In genomic region chr6:131063764-131064272, GRCh38 we compare ENCODE assay signal across 8 cellular contexts. TPM values are rescaled to one million over a fixed set of nuclear protein-coding genes. Genes with fewer than 3 reads are reported as not detected.
DNase-seq lines count a peak whose midpoint lies in the region; ATAC-seq, FAIRE-seq and TF ChIP-seq lines count a peak whose summit lies in the region.

No MANE protein-coding gene starts in this region.

- H3K4me3 ChIP-seq in H1 (ENCODE audit: extremely low read depth in 1 of 4, insufficient read depth in 2 of 4, low read depth in 3 of 4, low read length in 4 of 4) (peak overlapping the region; percentile 33 to 96 (median 62); a peak in 7 of 8 replicates), pancreas (peak overlapping the region; percentile 80 to 99 (median 90))

- H3K4me3 Mint-ChIP-seq in activated T-cell treated with anti-CD3 and anti-CD28 coated beads, Interleukin-2, amount 50 U/mL, for 72 hours, result peak overlapping the region; percentile 78 to 86

- no peak overlapping the region for H2BK15ac ChIP-seq in H1 (ENCODE audit: low read length)

- H2BK120ac ChIP-seq in H1 (replicated peaks; ENCODE audit: low read depth, low read length), result no peak overlapping the region

- CTCF ChIA-PET in H1 (lab: Charles Lee; ENCODE audit: partially characterized antibody), result interaction anchor here (1.0 to 1.9 kb wide), 4 partner anchors 12 to 219 kb away, joined by 3 to 6 read pairs (median 5); no protein-coding TSS in a partner anchor

- no peak overlapping the region; a peak in 2 of 7 replicates for H3K9ac ChIP-seq in H1 (replicated peaks in 1 of 4; ENCODE audit: extremely low read depth in 1 of 4, low read depth in 3 of 4, low read length in 3 of 4)

- no peak overlapping the region for H2AK5ac ChIP-seq in H1 (ENCODE audit: low read depth, low read length)

- H3K56ac ChIP-seq in H1 (replicated peaks; ENCODE audit: insufficient read length, low read depth, low read length), result no peak overlapping the region

- no peak overlapping the region for H4K8ac ChIP-seq in H1 (ENCODE audit: extremely low read depth, insufficient read depth, low read length)

- no peak overlapping the region for H4K91ac ChIP-seq in H1 (replicated peaks; ENCODE audit: insufficient read length, low read length)

- no peak overlapping the region for H2BK5ac ChIP-seq in H1 (ENCODE audit: low read depth, low read length)

- peak overlapping the region; percentile 64 for H3K27ac ChIP-seq in KOPT-K1 (ENCODE audit: low read depth, low read length, poor library complexity, severe bottlenecking)
- no peak overlapping the region for H3K27ac ChIP-seq in H1 (ENCODE audit: low read depth, low read length)
- peak overlapping the region; percentile 63 to 92 (median 75) for H3K27ac ChIP-seq in pancreas

- H2BK12ac ChIP-seq in H1 (ENCODE audit: low read depth, low read length), result no peak overlapping the region

- H3K27me3 ChIP-seq in H1 (replicated peaks in 1 of 4; ENCODE audit: control insufficient read depth in 3 of 4, extremely low read depth in 1 of 4, insufficient read depth in 3 of 4, low read length in 3 of 4), result no peaks in the 10 kb centered on the region
- no peaks in the 10 kb centered on the region for H3K27me3 ChIP-seq in pancreas

- TF ChIP-seq RAD21 in H1 (IDR thresholded peaks at IDR 0.05 in 1 of 2, conservative IDR thresholded peaks at IDR 0.05 in 1 of 2; ENCODE audit: low read depth in 2 of 2, low read length in 2 of 2), result no peak

- H3K36me3 Mint-ChIP-seq in activated T-cell treated with anti-CD3 and anti-CD28 coated beads, Interleukin-2, amount 50 U/mL, for 72 hours (ENCODE audit: insufficient read depth in 2 of 2), result peaks cover 0 to 3% of the 10 kb centered on the region in 2 donors

- H3K18ac ChIP-seq in H1 (ENCODE audit: extremely low read depth, low read length), result no peak overlapping the region

- DNase-seq in activated T-cell treated with anti-CD3 and anti-CD28 coated beads, Interleukin-2, amount 50 U/mL, for 72 hours, result no peak
- DNase-seq in activated T-cell treated with anti-CD3 and anti-CD28 coated beads for 4 hours (no peak), H1 (ENCODE audit: low read depth in 1 of 2, low spot score in 2 of 2) (no peak), pancreas (peak in 1 of 6 donors; percentile 16), NCI-H2196 (lab: John Stamatoyannopoulos, UW; ENCODE audit: unreplicated experiment) (no peak)
- DNase-seq in activated CD4-positive, alpha-beta T cell treated with anti-CD3 and anti-CD28 coated beads for 48 hours, result no peak
- no peak for DNase-seq in stimulated activated CD4-positive, alpha-beta T cell treated with anti-CD3 and anti-CD28 coated beads, Interleukin-4, amount 100 ng/mL, for 1 hour

- TF ChIP-seq CTCF in H1 (IDR thresholded peaks at IDR 0.05; ENCODE audit: control extremely low read depth in 1 of 3, insufficient read depth in 1 of 3, low read depth in 1 of 3, low read length in 3 of 3), result no peak
- no peak for TF ChIP-seq CTCF in pancreas (IDR thresholded peaks at IDR 0.05)

- H3K4me1 ChIP-seq in H1 (replicated peaks in 1 of 4; ENCODE audit: control insufficient read depth in 3 of 4, insufficient read depth in 4 of 4, low read length in 3 of 4) (peaks cover 2 to 20% (median 7%) of the 10 kb centered on the region in 4 experiments; a peak in 5 of 7 replicates), pancreas (no peaks in the 10 kb centered on the region)

- H3K27ac Mint-ChIP-seq in activated T-cell treated with anti-CD3 and anti-CD28 coated beads, Interleukin-2, amount 50 U/mL, for 72 hours, result peak overlapping the region; percentile 16

- H3K14ac ChIP-seq in H1 (ENCODE audit: insufficient read length), result no peak overlapping the region

- no peak overlapping the region for H4K5ac ChIP-seq in H1 (ENCODE audit: insufficient read length, low read depth, low read length)

- H3K4ac ChIP-seq in H1 (replicated peaks; ENCODE audit: insufficient read length, low read depth, low read length), result no peak overlapping the region

- 56% methylated on average over 8 of the region's 8 CpGs; no CpG with 5 or more reads in 1 of the 2 experiments for WGBS in H1 (ENCODE audit: extremely low coverage in 1 of 2, insufficient coverage in 1 of 2, insufficient read length in 1 of 2, insufficient replicate concordance in 2 of 2, low coverage in 1 of 2, low lambda C conversion rate in 2 of 2, missing lambda C conversion rate in 1 of 2), 2 experiments
- WGBS in pancreas, 2 donors, result 20 to 22% methylated on average over 8 of the region's 8 CpGs

- H3K23me2 ChIP-seq in H1 (ENCODE audit: low read depth, low read length), result peaks cover 7% of the 10 kb centered on the region

- H4K20me1 ChIP-seq in H1 (replicated peaks in 1 of 2; ENCODE audit: control insufficient read depth in 1 of 2, insufficient read depth in 2 of 2, low read length in 2 of 2), result no peaks in the 10 kb centered on the region

- no peak for TF ChIP-seq EP300 in H1 (IDR thresholded peaks at IDR 0.05; ENCODE audit: borderline replicate concordance in 1 of 2, low read depth in 2 of 2, low read length in 2 of 2)

- no peak for TF ChIP-seq POLR2A in H1 (IDR thresholded peaks at IDR 0.05; ENCODE audit: control extremely low read depth in 1 of 2, low read depth in 2 of 2, low read length in 2 of 2)

- H3K79me1 ChIP-seq in H1 (ENCODE audit: low read depth, low read length), result peaks cover 3% of the 10 kb centered on the region; the same call in 1 of the 2 replicates

- H3K36me3 ChIP-seq in KOPT-K1 (ENCODE audit: insufficient read depth, low read length), result no peaks in the 10 kb centered on the region
- no peaks in the 10 kb centered on the region for H3K36me3 ChIP-seq in H1 (ENCODE audit: control insufficient read depth in 2 of 4, insufficient read depth in 4 of 4, low read length in 3 of 4)
- H3K36me3 ChIP-seq in pancreas, result no peaks in the 10 kb centered on the region

- peaks cover 13% of the 10 kb centered on the region for H3K27me3 Mint-ChIP-seq in activated T-cell treated with anti-CD3 and anti-CD28 coated beads, Interleukin-2, amount 50 U/mL, for 72 hours (ENCODE audit: low read depth)

- intact Hi-C loops in pancreas (cut with DNase I), result no loop called here

- FAIRE-seq in H1 (lab: Jason Lieb, UNC), result no peak
- FAIRE-seq in pancreas (lab: Jason Lieb, UNC), result no peak

- H3K4me2 ChIP-seq in H1 (ENCODE audit: insufficient read depth in 1 of 2, low read depth in 2 of 2, low read length in 2 of 2), result peak overlapping the region; percentile 64 to 81

- peaks cover 25% of the 10 kb centered on the region for H3K4me1 Mint-ChIP-seq in activated T-cell treated with anti-CD3 and anti-CD28 coated beads, Interleukin-2, amount 50 U/mL, for 72 hours (ENCODE audit: low read depth)

- H2AFZ ChIP-seq in H1 (ENCODE audit: low read length), result peak overlapping the region; percentile 86

- no peaks in the 10 kb centered on the region for H3K9me3 Mint-ChIP-seq in activated T-cell treated with anti-CD3 and anti-CD28 coated beads, Interleukin-2, amount 50 U/mL, for 72 hours

- ATAC-seq in activated T-cell treated with anti-CD3 and anti-CD28 coated beads, Interleukin-2, amount 50 U/mL, for 72 hours (replicated peaks in 1 of 2), result peak in 1 of 2 donors; percentile 1
- no peak for ATAC-seq in pancreas

- POLR2A ChIA-PET in H1 (lab: Charles Lee; ENCODE audit: partially characterized antibody), result no interaction called here

- peaks cover 0 to 33% of the 10 kb centered on the region in 2 experiments; a peak in 3 of 4 replicates for H3K79me2 ChIP-seq in H1 (ENCODE audit: control insufficient read depth in 1 of 2, insufficient read depth in 2 of 2, low read length in 2 of 2)

- H2BK20ac ChIP-seq in H1 (ENCODE audit: low read length), result no peak overlapping the region

- peaks cover under 1% of the 10 kb centered on the region for H3K9me3 ChIP-seq in KOPT-K1 (ENCODE audit: insufficient read depth, low read length, poor library complexity, severe bottlenecking)
- H3K9me3 ChIP-seq in H1 (ENCODE audit: insufficient read depth in 2 of 2, low read depth in 1 of 2, low read length in 1 of 2), result no peaks in the 10 kb centered on the region
- no peaks in the 10 kb centered on the region for H3K9me3 ChIP-seq in pancreas

- H3K23ac ChIP-seq in H1 (ENCODE audit: insufficient read length), result no peak overlapping the region

TF ChIP-seq in H1, 55 proteins besides CTCF, POLR2A, EP300 and RAD21 (continues in another document):
- TF ChIP-seq ATF2 (IDR thresholded peaks at IDR 0.05; ENCODE audit: low read length), result no peak
- no peak for TF ChIP-seq RXRA (IDR thresholded peaks at IDR 0.05; ENCODE audit: insufficient read depth, low read depth, low read length)
- no peak for TF ChIP-seq YY1 (IDR thresholded peaks at IDR 0.05; ENCODE audit: low read depth, low read length)
- no peak for TF ChIP-seq JUND (IDR thresholded peaks at IDR 0.05; ENCODE audit: low read length)
- no peak for TF ChIP-seq MAX (IDR thresholded peaks at IDR 0.05)
- TF ChIP-seq NRF1 (IDR thresholded peaks at IDR 0.05; ENCODE audit: low read depth, low read length), result no peak
- no peak for TF ChIP-seq CEBPB (IDR thresholded peaks at IDR 0.05; ENCODE audit: low read depth, low read length)

RNA-seq across cellular contexts. Expression of gene EPB41L2, which starts 0.8 kb away (rescaled TPM):
- total RNA-seq in activated T-cell treated with anti-CD3 and anti-CD28 coated beads, Interleukin-2, amount 50 U/mL, for 72 hours, result 10 to 100 TPM; 17.5 to 27.4 TPM
- 123 and 125 TPM in 2 replicates for total RNA-seq in H1 (2021; fragmentation: NEBNext Ultra II Directional; extraction: Animal tissue kit (Norgen Biotek cat#: 25700))
- polyA plus RNA-seq in H1 (2011; rRNA removed) (22.5 and 31.8 TPM in 2 replicates), pancreas (10 to 100 TPM; 13.0 to 14.0 TPM)
- 34.2 TPM for polyA plus RNA-seq in H1 (2011; cell fraction: cytosol; rRNA removed)
- 55.8 TPM for polyA plus RNA-seq in H1 (2011; cell fraction: nucleus; rRNA removed)
- 53.6 to 96.1 TPM (median 59.3 TPM) in 4 replicates for polyA plus RNA-seq in H1 (2012, experiment 1 of 2)
- 5.2 TPM for polyA plus RNA-seq in H1 (2012, experiment 2 of 2)
- polyA plus RNA-seq in H1 (2013, experiment 1 of 2), result 93.0 TPM
- 89.6 TPM for polyA plus RNA-seq in H1 (2013, experiment 2 of 2)
- polyA minus RNA-seq in H1 (2011; rRNA and poly(A)+ RNA removed), result 80.6 and 109 TPM in 2 replicates
- polyA minus RNA-seq in H1 (2011; cell fraction: cytosol; rRNA and poly(A)+ RNA removed), result 30.3 TPM
- polyA minus RNA-seq in H1 (2011; cell fraction: nucleus; rRNA and poly(A)+ RNA removed), result 86.1 TPM
- 10 to 100 TPM; 13.8 to 63.0 (median 23.6) TPM for total RNA-seq in pancreas
